ENCODE assay signal across 19 cellular contexts in the genomic region with DNA sequence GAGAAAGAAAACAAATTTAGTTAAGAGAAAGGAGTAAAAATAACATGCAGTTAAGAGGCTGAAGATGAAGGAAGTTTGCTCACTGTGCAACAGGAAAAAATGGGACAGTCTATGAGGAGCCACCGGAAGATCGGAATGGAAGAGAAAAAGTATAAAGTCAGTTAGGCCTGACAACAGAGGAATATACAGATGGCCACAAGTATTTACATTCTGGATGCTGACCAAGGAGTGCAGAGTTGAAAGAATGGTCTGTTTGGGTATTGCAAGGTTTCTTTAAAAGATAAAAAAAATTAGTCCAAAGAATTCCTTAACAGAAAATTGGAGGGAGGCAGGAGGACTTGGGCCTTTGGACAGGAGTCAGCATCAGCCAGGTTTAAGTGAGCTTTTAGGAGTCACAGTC. TPM values are rescaled to one million over a fixed set of nuclear protein-coding genes. Genes with fewer than 3 reads are reported as not detected.
A peak's percentile ranks its signal among the peaks of the same experiment; 100 is the strongest.
DNase-seq lines count a peak whose midpoint lies in the region; TF ChIP-seq lines count a peak whose summit lies in the region.
"Had no signal": no experiment of that assay in that cellular context is flagged by ENCODE, and none has a peak within 500 bp of the region (broad histone marks: within the 10 kb centered on the region; RNA-seq: fewer than 3 reads in every experiment).

No MANE protein-coding gene starts in this region.

- no peak for TF ChIP-seq EP300 in sigmoid colon (IDR thresholded peaks at IDR 0.05)

- H3K4me3 ChIP-seq in fibroblast of pulmonary artery (replicated peaks; ENCODE audit: low read depth, low read length) (no peak overlapping the region), sigmoid colon (no peak overlapping the region)
- no peak overlapping the region for H3K4me3 ChIP-seq in effector memory CD4-positive, alpha-beta T cell (ENCODE audit: insufficient read depth, low read depth, low read length, poor library complexity, severe bottlenecking)
- H3K4me3 ChIP-seq: SJSA1 had no signal

- peak overlapping the region in 3 of 4 donors; percentile 37 to 51 (median 38) for H3K27ac ChIP-seq in sigmoid colon
- no peak overlapping the region for H3K27ac ChIP-seq in effector memory CD4-positive, alpha-beta T cell (ENCODE audit: insufficient read depth, low read length, poor library complexity, severe bottlenecking)
- H3K27ac ChIP-seq: 22Rv1, SJSA1 had no signal

- H3K27me3 ChIP-seq in sigmoid colon, result no peaks in the 10 kb centered on the region
- H3K27me3 ChIP-seq in effector memory CD4-positive, alpha-beta T cell (replicated peaks; ENCODE audit: control insufficient read depth, insufficient read depth, low read length, poor library complexity, severe bottlenecking), result no peaks in the 10 kb centered on the region
- H3K27me3 ChIP-seq: SJSA1 had no signal

- WGBS in sigmoid colon, 2 donors, result 72 to 90% methylated on average over 2 of the region's 2 CpGs

- intact Hi-C loops in sigmoid colon (cut with DNase I), result no loop called here

- DNase-seq in DMS 273 (lab: John Stamatoyannopoulos, UW; ENCODE audit: unreplicated experiment) (peak; percentile 19), DMS 273 treated with DMSO at 0.1 percent for 48 hours (lab: John Stamatoyannopoulos, UW) (no peak), astrocyte of the hippocampus (ENCODE audit: low read depth, low spot score) (peak; percentile 39), fibroblast of pulmonary artery (ENCODE audit: low read depth) (peak; percentile 56), sigmoid colon (no peak), NCI-H2107 treated with DMSO at 0.1 percent for 48 hours (lab: John Stamatoyannopoulos, UW; ENCODE audit: unreplicated experiment) (no peak), amniotic stem cell (lab: John Stamatoyannopoulos, UW) (no peak)
- no peak for DNase-seq in effector memory CD4-positive, alpha-beta T cell
- DNase-seq: CD4-positive, alpha-beta T cell; DMS53; Karpas-422; NCI-H1417 treated with DMSO at 0.1 percent for 48 hours; NCI-H187 treated with DMSO at 0.1 percent for 48 hours; NCI-H226; NCI-H524; PC-3 had no signal

- no peak for TF ChIP-seq POLR2A in sigmoid colon (IDR thresholded peaks at IDR 0.05)

- no peak for TF ChIP-seq CTCF in fibroblast of pulmonary artery (IDR thresholded peaks at IDR 0.05; ENCODE audit: low read length, missing control alignments)
- TF ChIP-seq CTCF in sigmoid colon (IDR thresholded peaks at IDR 0.05), result no peak

- H3K9me3 ChIP-seq in sigmoid colon, result no peaks in the 10 kb centered on the region
- H3K9me3 ChIP-seq in effector memory CD4-positive, alpha-beta T cell (ENCODE audit: control insufficient read depth, low read length), result no peaks in the 10 kb centered on the region
- H3K9me3 ChIP-seq: SJSA1 had no signal

- peaks cover 0 to 63% (median 50%) of the 10 kb centered on the region in 4 donors for H3K4me1 ChIP-seq in sigmoid colon
- H3K4me1 ChIP-seq in effector memory CD4-positive, alpha-beta T cell (ENCODE audit: control insufficient read depth, insufficient read depth, low read length, poor library complexity, severe bottlenecking), result no peaks in the 10 kb centered on the region

- H3K36me3 ChIP-seq in sigmoid colon, result no peaks in the 10 kb centered on the region
- H3K36me3 ChIP-seq in effector memory CD4-positive, alpha-beta T cell (ENCODE audit: control insufficient read depth, insufficient read depth, low read length), result no peaks in the 10 kb centered on the region

RNA-seq across cellular contexts. Expression of a gene that starts 37.5 kb away (rescaled TPM):
- 100 to 1,000 TPM; 138 to 164 (median 148) TPM for total RNA-seq in sigmoid colon
- 10 to 100 TPM; 11.6 to 32.4 (median 15.6) TPM for polyA plus RNA-seq in sigmoid colon
- polyA plus RNA-seq: IgD-negative memory B cell had no signal

Comparison
In these comparisons a context has a peak if more than half of its experiments do, and no peak if none do; other contexts are left out.
1. DNase-seq: peak in DMS 273 (single experiment), astrocyte of the hippocampus (single experiment) and fibroblast of pulmonary artery (single experiment); none in DMS 273 treated with DMSO at 0.1 percent for 48 hours (single experiment), sigmoid colon (single experiment), NCI-H2107 treated with DMSO at 0.1 percent for 48 hours (single experiment), amniotic stem cell (single experiment) and effector memory CD4-positive, alpha-beta T cell (0 of 3).